Comparison of ENCODE assay signal across 8 cellular contexts in genomic region chr4:55397024-55397520, GRCh38. TPM values are rescaled to one million over a fixed set of nuclear protein-coding genes. Genes with fewer than 3 reads are reported as not detected.
DNase-seq lines count a peak whose midpoint lies in the region; ATAC-seq lines count a peak whose summit lies in the region.

No MANE protein-coding gene starts in this region.

- no peak overlapping the region for H4K91ac ChIP-seq in trophoblast cell (ENCODE audit: low read depth, low read length)

- no peak overlapping the region for H3K14ac ChIP-seq in trophoblast cell (ENCODE audit: low read length)

- H3K36me3 Mint-ChIP-seq in T-helper 1 cell treated with Interleukin-12 subunit alpha and Interleukin-12 subunit beta and Interleukin-4 antibody, amounts not matched to agents 30 μg/mL and 1 μg/mL, for 36 hours (ENCODE audit: low read depth): peaks cover 17% of the 10 kb centered on the region
- H3K36me3 Mint-ChIP-seq in T-cell: peaks cover 19% of the 10 kb centered on the region

- H2BK12ac ChIP-seq in trophoblast cell (ENCODE audit: low read length): no peak overlapping the region

- H3K4me1 ChIP-seq in trophoblast cell (ENCODE audit: control insufficient read depth in 1 of 2, insufficient read depth in 2 of 2, low read length in 2 of 2): peaks cover 0 to 2% of the 10 kb centered on the region in 2 experiments

- H3K27me3 Mint-ChIP-seq in T-helper 1 cell treated with Interleukin-12 subunit alpha and Interleukin-12 subunit beta and Interleukin-4 antibody, amounts not matched to agents 30 μg/mL and 1 μg/mL, for 36 hours (ENCODE audit: low read depth): no peaks in the 10 kb centered on the region
- no peaks in the 10 kb centered on the region for H3K27me3 Mint-ChIP-seq in T-cell

- peaks cover 0 to 2% of the 10 kb centered on the region in 2 experiments for H3K36me3 ChIP-seq in trophoblast cell (ENCODE audit: control insufficient read depth in 1 of 2, insufficient read depth in 2 of 2, low read length in 2 of 2)

- H3K4ac ChIP-seq in trophoblast cell (ENCODE audit: low read depth, low read length): peak overlapping the region; percentile 85

- H3K27ac ChIP-seq in trophoblast cell (ENCODE audit: low read depth, low read length): no peak overlapping the region

- no peaks in the 10 kb centered on the region for H3K9me3 Mint-ChIP-seq in T-helper 1 cell treated with Interleukin-12 subunit alpha and Interleukin-12 subunit beta and Interleukin-4 antibody, amounts not matched to agents 30 μg/mL and 1 μg/mL, for 36 hours
- no peaks in the 10 kb centered on the region for H3K9me3 Mint-ChIP-seq in T-cell

- no peak overlapping the region for H3K23ac ChIP-seq in trophoblast cell (ENCODE audit: low read length)

- H3K79me1 ChIP-seq in trophoblast cell (ENCODE audit: low read length): peaks cover 5% of the 10 kb centered on the region

- no peaks in the 10 kb centered on the region for H3K27me3 ChIP-seq in trophoblast cell (ENCODE audit: insufficient read depth, low read length)

- no peak overlapping the region for H2BK120ac ChIP-seq in trophoblast cell (ENCODE audit: insufficient read depth, low read length, poor library complexity)

- H3K9ac ChIP-seq in trophoblast cell (ENCODE audit: low read length): peak overlapping the region; percentile 86

- no peak overlapping the region for H2AK5ac ChIP-seq in trophoblast cell (ENCODE audit: low read length)

- H3K4me3 ChIP-seq in trophoblast cell (ENCODE audit: low read depth, low read length): peak overlapping the region; percentile 70

- DNase-seq in T-helper 1 cell: no peak
- no peak for DNase-seq in T-cell
- peak; percentile 55 for DNase-seq in fibroblast of gingiva (ENCODE audit: low read depth)
- DNase-seq in trophoblast cell: no peak
- DNase-seq in effector CD8-positive, alpha-beta T cell (lab: John Stamatoyannopoulos, UW): no peak
- DNase-seq in activated CD4-positive, CD25-positive, alpha-beta regulatory T cell treated with anti-CD3 and anti-CD28 coated beads, Interleukin-2, amount 50 U/mL, for 72 hours: no peak

- peak overlapping the region; percentile 96 for H3K4me2 ChIP-seq in trophoblast cell (ENCODE audit: low read length)

- no CpG with 5 or more reads among the region's 9 CpGs for WGBS in trophoblast cell (ENCODE audit: extremely low coverage, insufficient coverage, insufficient read length)

- peak overlapping the region; percentile 85 for H3K27ac Mint-ChIP-seq in T-helper 1 cell treated with Interleukin-12 subunit alpha and Interleukin-12 subunit beta and Interleukin-4 antibody, amounts not matched to agents 30 μg/mL and 1 μg/mL, for 36 hours
- peak overlapping the region; percentile 72 to 74 for H3K27ac Mint-ChIP-seq in T-cell

- peak overlapping the region; percentile 98 for H3K4me3 Mint-ChIP-seq in T-helper 1 cell treated with Interleukin-12 subunit alpha and Interleukin-12 subunit beta and Interleukin-4 antibody, amounts not matched to agents 30 μg/mL and 1 μg/mL, for 36 hours
- peak overlapping the region; percentile 84 to 96 (median 85) for H3K4me3 Mint-ChIP-seq in T-cell

- H3K4me1 Mint-ChIP-seq in T-helper 1 cell treated with Interleukin-12 subunit alpha and Interleukin-12 subunit beta and Interleukin-4 antibody, amounts not matched to agents 30 μg/mL and 1 μg/mL, for 36 hours (ENCODE audit: low read depth): peaks cover 39% of the 10 kb centered on the region
- peaks cover 46 to 52% (median 50%) of the 10 kb centered on the region in 3 donors for H3K4me1 Mint-ChIP-seq in T-cell

- ATAC-seq in T-cell (replicated peaks in 1 of 4) (no peak), HG02759 (IDR thresholded peaks at IDR 0.05; ENCODE audit: unreplicated experiment) (no peak)

- H4K8ac ChIP-seq in trophoblast cell (ENCODE audit: low read depth, low read length): no peak overlapping the region

- no peak overlapping the region for H2BK5ac ChIP-seq in trophoblast cell (ENCODE audit: low read depth, low read length, poor library complexity)

- POLR2A ChIA-PET in T-cell (lab: Charles Lee): interaction anchor here in 1 of 2 donors (0.6 to 0.9 kb wide), 2 partner anchors 9 to 13 kb away, joined by 3 read pairs; no protein-coding TSS in a partner anchor

- CTCF ChIA-PET in T-cell (lab: Charles Lee): interaction anchor here (0.7 to 1.0 kb wide), 3 partner anchors 13 to 1510 kb away, joined by 3 to 4 read pairs (median 3); partner anchors contain the start of gene REST (in 1 of the 2)

- peaks cover 18% of the 10 kb centered on the region for H3K79me2 ChIP-seq in trophoblast cell (ENCODE audit: control insufficient read depth, insufficient read depth, low read length, poor library complexity)

- no peak overlapping the region for H2AFZ ChIP-seq in trophoblast cell (ENCODE audit: insufficient read depth, low read length, poor library complexity)

- H3K18ac ChIP-seq in trophoblast cell (ENCODE audit: low read length): no peak overlapping the region

- no peak overlapping the region for H4K12ac ChIP-seq in trophoblast cell (ENCODE audit: low read depth, low read length)

- no peaks in the 10 kb centered on the region for H3K9me3 ChIP-seq in trophoblast cell (ENCODE audit: insufficient read depth, low read depth, low read length)

RNA-seq across cellular contexts. Expression of gene TMEM165, which starts 1.3 kb away (rescaled TPM):
- 10 to 100 TPM; 48.5 to 65.0 (median 56.8) TPM for total RNA-seq in T-cell
- 51.4 and 53.4 TPM in 2 replicates for polyA plus RNA-seq in trophoblast cell (2013)

RNA-seq across cellular contexts. Expression of gene SRD5A3, which starts 51.0 kb away (rescaled TPM):
- 1 to 10 TPM; 3.6 to 6.8 (median 4.1) TPM for total RNA-seq in T-cell
- polyA plus RNA-seq in trophoblast cell (2013): 11.9 and 12.1 TPM in 2 replicates
